28 cellular contexts compared by ENCODE assay signal in genomic region chr6:148457843-148458159, GRCh38.
"Had no signal": no experiment of that assay in that cellular context is flagged by ENCODE, and none has a peak within 500 bp of the region (broad histone marks: within the 10 kb centered on the region; RNA-seq: fewer than 3 reads in every experiment).

No MANE protein-coding gene starts in this region.

- H3K27ac ChIP-seq: breast epithelium, gastroesophageal sphincter, stomach, upper lobe of left lung, vagina had no signal

- H3K36me3 ChIP-seq: breast epithelium, thyroid gland, vagina had no signal

- H3K9me3 Mint-ChIP-seq: activated naive CD8-positive, alpha-beta T cell treated with anti-CD3 and anti-CD28 coated beads, Interleukin-2, amount 50 U/mL, for 24 hours; activated T-helper 1 cell treated with anti-CD3 and anti-CD28 coated beads, Interleukin-12 subunit alpha, Interleukin-12 subunit beta, Interleukin-2, Interleukin-4 antibody, amounts not matched to agents 30 ng/mL and 10 ng/mL and 1 ng/mL, durations not matched to agents 14 hours and 24 hours and 36 hours; central memory CD8-positive, alpha-beta T cell; natural killer cell treated with Interleukin-12 subunit alpha and Interleukin-12 subunit beta and Interleukin-15 and Interleukin-18, amount 100 ng/mL, for 72 hours had no signal

- H3K9me3 ChIP-seq: breast epithelium, gastroesophageal sphincter, mucosa of descending colon, stomach, thyroid gland, upper lobe of left lung, vagina had no signal

- H3K4me3 Mint-ChIP-seq: activated naive CD8-positive, alpha-beta T cell treated with anti-CD3 and anti-CD28 coated beads, Interleukin-2, amount 50 U/mL, for 24 hours; activated T-helper 1 cell treated with anti-CD3 and anti-CD28 coated beads, Interleukin-12 subunit alpha, Interleukin-12 subunit beta, Interleukin-2, Interleukin-4 antibody, amounts not matched to agents 30 ng/mL and 10 ng/mL and 1 ng/mL, durations not matched to agents 14 hours and 24 hours and 36 hours; central memory CD8-positive, alpha-beta T cell; natural killer cell treated with Interleukin-12 subunit alpha and Interleukin-12 subunit beta and Interleukin-15 and Interleukin-18, amount 100 ng/mL, for 72 hours had no signal

- H3K4me3 ChIP-seq: breast epithelium, gastroesophageal sphincter, mucosa of descending colon, stomach, thyroid gland, upper lobe of left lung, vagina had no signal

- FAIRE-seq: keratinocyte had no signal

- H3K27me3 ChIP-seq: breast epithelium, gastroesophageal sphincter, stomach, thyroid gland, upper lobe of left lung, vagina had no signal

- DNase-seq: activated CD4-positive, alpha-beta T cell treated with anti-CD3 and anti-CD28 coated beads, Interleukin-2, amount 50 U/mL, for 4 hours; activated CD4-positive, CD25-positive, alpha-beta regulatory T cell treated with anti-CD3 and anti-CD28 coated beads, Interleukin-2, amount 50 U/mL, for 72 hours; activated gamma-delta T cell treated with Interleukin-2 at 50 U/mL for 16 hours; activated naive CD4-positive, alpha-beta T cell treated with anti-CD3 and anti-CD28 coated beads, Interleukin-2, amount 50 U/mL, for 16 hours; activated naive CD8-positive, alpha-beta T cell treated with anti-CD3 and anti-CD28 coated beads, Interleukin-2, amount 50 U/mL, for 24 hours; amygdala; effector CD4-positive, alpha-beta T cell; erythroblast; hippocampal formation; left cardiac atrium; left ventricle myocardium superior; mucosa of descending colon; posterior cingulate gyrus; right cardiac atrium; stimulated activated CD4-positive, alpha-beta T cell treated with anti-CD3 and anti-CD28 coated beads, Interleukin-4, amount 100 ng/mL, for 1 hour; stomach; T-helper 17 cell; T1000; thyroid gland; upper lobe of left lung had no signal

- H3K36me3 Mint-ChIP-seq: natural killer cell treated with Interleukin-12 subunit alpha and Interleukin-12 subunit beta and Interleukin-15 and Interleukin-18, amount 100 ng/mL, for 72 hours had no signal

- H3K27ac Mint-ChIP-seq: activated naive CD8-positive, alpha-beta T cell treated with anti-CD3 and anti-CD28 coated beads, Interleukin-2, amount 50 U/mL, for 24 hours; activated T-helper 1 cell treated with anti-CD3 and anti-CD28 coated beads, Interleukin-12 subunit alpha, Interleukin-12 subunit beta, Interleukin-2, Interleukin-4 antibody, amounts not matched to agents 30 ng/mL and 10 ng/mL and 1 ng/mL, durations not matched to agents 14 hours and 24 hours and 36 hours; natural killer cell treated with Interleukin-12 subunit alpha and Interleukin-12 subunit beta and Interleukin-15 and Interleukin-18, amount 100 ng/mL, for 72 hours; T-helper 17 cell had no signal

- H3K4me1 Mint-ChIP-seq: activated naive CD8-positive, alpha-beta T cell treated with anti-CD3 and anti-CD28 coated beads, Interleukin-2, amount 50 U/mL, for 24 hours; central memory CD8-positive, alpha-beta T cell had no signal

- ATAC-seq: gastroesophageal sphincter, left cardiac atrium, left ventricle myocardium superior, mucosa of descending colon, right cardiac atrium, SK-N-SH treated with all-trans-retinoic acid at 6 μM for 48 hours, T-helper 17 cell had no signal

- H3K27me3 Mint-ChIP-seq: natural killer cell treated with Interleukin-12 subunit alpha and Interleukin-12 subunit beta and Interleukin-15 and Interleukin-18, amount 100 ng/mL, for 72 hours had no signal
